Comparison of ENCODE assay signal across 9 cellular contexts in genomic region chr4:11548529-11549176, GRCh38.
DNase-seq lines count a peak whose midpoint lies in the region; ATAC-seq, FAIRE-seq and TF ChIP-seq lines count a peak whose summit lies in the region.
"Had no signal": no experiment of that assay in that cellular context is flagged by ENCODE, and none has a peak within 500 bp of the region (broad histone marks: within the 10 kb centered on the region; RNA-seq: fewer than 3 reads in every experiment).

No MANE protein-coding gene starts in this region.

- peak; percentile 30 for FAIRE-seq in GM12892 (lab: Jason Lieb, UNC)

- DNase-seq in GM12892 (ENCODE audit: insufficient read length) (no peak), epithelial cell of esophagus (ENCODE audit: low read depth) (peak; percentile 92), amniotic stem cell (lab: John Stamatoyannopoulos, UW) (no peak), SHP77 treated with DMSO at 0.1 percent for 48 hours (lab: John Stamatoyannopoulos, UW) (no peak)
- DNase-seq in stimulated activated naive CD4-positive, alpha-beta T cell (lab: John Stamatoyannopoulos, UW): no peak
- DNase-seq in activated T-helper 2 cell treated with anti-CD3 and anti-CD28 coated beads, Interferon-gamma antibody, Interleukin-2, Interleukin-4, amounts not matched to agents 10 μg/mL and 5 μg/mL and 100 μg/mL, durations not matched to agents 14 hours and 24 hours and 36 hours (ENCODE audit: low spot score): no peak
- DNase-seq: activated T-cell treated with anti-CD3 and anti-CD28 coated beads for 4 hours had no signal

- peak; percentile 86 for ATAC-seq in GM21367 (IDR thresholded peaks at IDR 0.05; ENCODE audit: unreplicated experiment)
- ATAC-seq in HG03196 (IDR thresholded peaks at IDR 0.05; ENCODE audit: unreplicated experiment): peak; percentile 97

- no peak for TF ChIP-seq CTCF in epithelial cell of esophagus (IDR thresholded peaks at IDR 0.05; ENCODE audit: insufficient read depth, low read depth, low read length, missing control alignments)

- TF ChIP-seq POLR2A in GM12892 (IDR thresholded peaks at IDR 0.05; ENCODE audit: low read depth, low read length): no peak

- peaks cover 3% of the 10 kb centered on the region for H3K27me3 Mint-ChIP-seq in activated T-helper 2 cell treated with anti-CD3 and anti-CD28 coated beads, Interferon-gamma antibody, Interleukin-2, Interleukin-4, amounts not matched to agents 10 μg/mL and 5 μg/mL and 100 μg/mL, durations not matched to agents 14 hours and 24 hours and 36 hours (ENCODE audit: low read depth)

- H3K36me3 Mint-ChIP-seq in activated T-helper 2 cell treated with anti-CD3 and anti-CD28 coated beads, Interferon-gamma antibody, Interleukin-2, Interleukin-4, amounts not matched to agents 10 μg/mL and 5 μg/mL and 100 μg/mL, durations not matched to agents 14 hours and 24 hours and 36 hours (ENCODE audit: low read depth): no peaks in the 10 kb centered on the region

- no peak overlapping the region for H3K4me3 Mint-ChIP-seq in activated T-helper 2 cell treated with anti-CD3 and anti-CD28 coated beads, Interferon-gamma antibody, Interleukin-2, Interleukin-4, amounts not matched to agents 10 μg/mL and 5 μg/mL and 100 μg/mL, durations not matched to agents 14 hours and 24 hours and 36 hours (ENCODE audit: low read depth)

- H3K9me3 Mint-ChIP-seq in activated T-helper 2 cell treated with anti-CD3 and anti-CD28 coated beads, Interferon-gamma antibody, Interleukin-2, Interleukin-4, amounts not matched to agents 10 μg/mL and 5 μg/mL and 100 μg/mL, durations not matched to agents 14 hours and 24 hours and 36 hours: peaks cover 3% of the 10 kb centered on the region

- H3K27ac Mint-ChIP-seq in activated T-helper 2 cell treated with anti-CD3 and anti-CD28 coated beads, Interferon-gamma antibody, Interleukin-2, Interleukin-4, amounts not matched to agents 10 μg/mL and 5 μg/mL and 100 μg/mL, durations not matched to agents 14 hours and 24 hours and 36 hours: no peak overlapping the region

- intact Hi-C loops in activated T-helper 2 cell treated with anti-CD3 and anti-CD28 coated beads, Interferon-gamma antibody, Interleukin-2, Interleukin-4, amounts not matched to agents 10 μg/mL and 5 μg/mL and 100 μg/mL, durations not matched to agents 14 hours and 24 hours and 36 hours (cut with micrococcal nuclease): no loop called here

- H3K4me1 Mint-ChIP-seq in activated T-helper 2 cell treated with anti-CD3 and anti-CD28 coated beads, Interferon-gamma antibody, Interleukin-2, Interleukin-4, amounts not matched to agents 10 μg/mL and 5 μg/mL and 100 μg/mL, durations not matched to agents 14 hours and 24 hours and 36 hours (ENCODE audit: low read depth): peaks cover 11% of the 10 kb centered on the region

- H3K4me3 ChIP-seq in epithelial cell of esophagus (ENCODE audit: low read length): no peak overlapping the region
